In the genomic region with DNA sequence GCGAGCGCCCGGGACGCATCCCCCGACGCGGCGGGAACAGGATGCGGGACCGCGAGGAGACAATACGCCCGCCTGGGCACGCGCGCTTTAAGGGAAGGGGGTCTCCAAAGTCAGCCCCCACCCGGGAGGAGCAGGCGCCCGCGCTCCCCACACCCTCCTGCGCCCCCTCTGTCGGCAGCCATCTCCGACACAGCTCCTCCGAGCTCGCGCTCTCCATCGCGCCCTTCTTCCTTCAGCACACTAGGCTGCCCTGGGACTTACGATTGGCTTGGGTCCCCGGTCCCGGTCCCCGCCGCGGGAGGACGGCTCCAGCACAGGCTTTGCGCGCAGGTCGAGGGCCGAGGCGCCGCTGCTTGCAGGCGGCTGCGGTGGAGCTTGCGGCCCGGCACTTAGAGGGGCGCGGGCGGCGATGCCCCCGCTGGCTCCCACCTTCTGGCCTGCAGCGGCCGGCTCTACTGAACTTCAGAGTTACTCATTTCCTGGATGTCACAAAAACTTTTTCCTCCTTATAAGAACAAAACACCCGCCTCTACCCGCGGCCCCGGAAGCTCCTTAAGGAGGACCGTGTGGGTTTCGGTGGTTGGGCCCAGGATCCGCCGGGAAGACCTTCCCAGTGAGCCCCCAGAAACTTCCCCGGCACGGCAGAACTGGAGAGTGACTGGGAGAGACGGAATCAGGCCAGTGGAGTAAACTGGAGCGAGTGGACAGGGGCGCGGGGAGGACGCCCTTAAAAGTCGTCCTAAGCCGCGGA, we compare ENCODE assay signal across 8 cellular contexts. TPM values are rescaled to one million over a fixed set of nuclear protein-coding genes. Genes with fewer than 3 reads are reported as not detected.
DNase-seq lines count a peak whose midpoint lies in the region; ATAC-seq and TF ChIP-seq lines count a peak whose summit lies in the region.

A gene with protein sequence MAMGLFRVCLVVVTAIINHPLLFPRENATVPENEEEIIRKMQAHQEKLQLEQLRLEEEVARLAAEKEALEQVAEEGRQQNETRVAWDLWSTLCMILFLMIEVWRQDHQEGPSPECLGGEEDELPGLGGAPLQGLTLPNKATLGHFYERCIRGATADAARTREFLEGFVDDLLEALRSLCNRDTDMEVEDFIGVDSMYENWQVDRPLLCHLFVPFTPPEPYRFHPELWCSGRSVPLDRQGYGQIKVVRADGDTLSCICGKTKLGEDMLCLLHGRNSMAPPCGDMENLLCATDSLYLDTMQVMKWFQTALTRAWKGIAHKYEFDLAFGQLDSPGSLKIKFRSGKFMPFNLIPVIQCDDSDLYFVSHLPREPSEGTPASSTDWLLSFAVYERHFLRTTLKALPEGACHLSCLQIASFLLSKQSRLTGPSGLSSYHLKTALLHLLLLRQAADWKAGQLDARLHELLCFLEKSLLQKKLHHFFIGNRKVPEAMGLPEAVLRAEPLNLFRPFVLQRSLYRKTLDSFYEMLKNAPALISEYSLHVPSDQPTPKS (minus strand): TSS at position 481 of the 751 bp plus-strand sequence. CDS start 22,414 bp downstream, outside the sequence.

- ATAC-seq in CD4-positive, alpha-beta T cell (ENCODE audit: poor library complexity), result peak; percentile 71
- ATAC-seq in GM19328 (IDR thresholded peaks at IDR 0.05; ENCODE audit: unreplicated experiment) (peak; percentile 68), HG03460 (IDR thresholded peaks at IDR 0.05; ENCODE audit: unreplicated experiment) (peak; percentile 66), gastroesophageal sphincter (peak; percentile 87), omental fat pad (ENCODE audit: low FRiP score) (peak; percentile 77)

- intact Hi-C loops in CD4-positive, alpha-beta T cell (cut with DNase I, micrococcal nuclease), result loop anchor here (1.0 to 5.0 kb wide), 7 partner anchors 9 to 106 kb away; a partner anchor contains a TSS
- intact Hi-C loops in tibial artery (cut with DNase I; ENCODE audit: low total_unique reads), result loop anchor here (2.0 kb wide), 1 partner anchor 37 kb away; no protein-coding TSS in a partner anchor

- peak; percentile 24 for TF ChIP-seq CTCF in CD4-positive, alpha-beta T cell (IDR thresholded peaks at IDR 0.05)
- TF ChIP-seq CTCF in gastroesophageal sphincter (IDR thresholded peaks at IDR 0.05) (peak in 3 of 4 experiments; percentile 21 to 55 (median 28)), omental fat pad (IDR thresholded peaks at IDR 0.05) (no peak), tibial artery (IDR thresholded peaks at IDR 0.05) (no peak)

- H3K4me1 ChIP-seq in SJCRH30, result peaks cover 7% of the 10 kb centered on the region
- H3K4me1 ChIP-seq in gastroesophageal sphincter, result peaks cover 11 to 55% (median 33%) of the 10 kb centered on the region in 3 donors
- peaks cover 0 to 52% (median 41%) of the 10 kb centered on the region in 4 donors for H3K4me1 ChIP-seq in tibial artery

- H3K4me1 Mint-ChIP-seq in CD4-positive, alpha-beta T cell (ENCODE audit: low read depth), result peaks cover 57% of the 10 kb centered on the region

- no peaks in the 10 kb centered on the region for H3K27me3 Mint-ChIP-seq in CD4-positive, alpha-beta T cell

- no peaks in the 10 kb centered on the region for H3K9me3 Mint-ChIP-seq in CD4-positive, alpha-beta T cell

- H3K27ac Mint-ChIP-seq in CD4-positive, alpha-beta T cell, result peak within 1 kb of the TSS; percentile 88

- POLR2A ChIA-PET in CD4-positive, alpha-beta T cell (lab: Charles Lee), result interaction anchor here (0.9 to 7.2 kb wide), 20 partner anchors 8 to 217 kb away, joined by 3 to 99 read pairs (median 8); a partner anchor contains a TSS

- H3K9me3 ChIP-seq in CD4-positive, alpha-beta T cell (ENCODE audit: control insufficient read depth, low read length), result no peaks in the 10 kb centered on the region
- H3K9me3 ChIP-seq in SJCRH30 (replicated peaks) (no peaks in the 10 kb centered on the region), gastroesophageal sphincter (no peaks in the 10 kb centered on the region), tibial artery (no peaks in the 10 kb centered on the region)

- no peak for TF ChIP-seq EP300 in gastroesophageal sphincter (IDR thresholded peaks at IDR 0.05)

- H3K27ac ChIP-seq in CD4-positive, alpha-beta T cell (ENCODE audit: low read depth, low read length), result peak within 1 kb of the TSS; percentile 92
- H3K27ac ChIP-seq in SJCRH30 (peak within 1 kb of the TSS; percentile 53), gastroesophageal sphincter (peak within 1 kb of the TSS; percentile 97 to 100 (median 99)), tibial artery (peak within 1 kb of the TSS; percentile 92 to 98)

- DNase-seq in CD4-positive, alpha-beta T cell, result peak; percentile 54 to 72 (median 63)
- DNase-seq in SJCRH30 (peak; percentile 67 to 74), omental fat pad (ENCODE audit: low spot score) (peak; percentile 74), tibial artery (peak; percentile 88 to 90)
- peak; percentile 36 to 75 (median 60) for DNase-seq in activated naive CD4-positive, alpha-beta T cell (lab: John Stamatoyannopoulos, UW)

- WGBS in gastroesophageal sphincter (ENCODE audit: low coverage in 1 of 2), 2 donors, result 0% methylated on average over 14 of the region's 70 CpGs; no CpG with 5 or more reads in 1 of the 2 donors

- H3K4me3 Mint-ChIP-seq in CD4-positive, alpha-beta T cell, result peak within 1 kb of the TSS; percentile 96

- TF ChIP-seq POLR2A in gastroesophageal sphincter (IDR thresholded peaks at IDR 0.05), result peak; percentile 93 to 97

- H3K4me3 ChIP-seq in SJCRH30 (peak within 1 kb of the TSS; percentile 87), gastroesophageal sphincter (peak within 1 kb of the TSS; percentile 89 to 95), tibial artery (peak within 1 kb of the TSS; percentile 63 to 86)

- H3K36me3 ChIP-seq in SJCRH30, result no peaks in the 10 kb centered on the region
- H3K36me3 ChIP-seq in gastroesophageal sphincter, result peaks cover 0 to 8% of the 10 kb centered on the region in 2 donors
- no peaks in the 10 kb centered on the region for H3K36me3 ChIP-seq in tibial artery

- H3K36me3 Mint-ChIP-seq in CD4-positive, alpha-beta T cell (ENCODE audit: low read depth), result peaks cover 29% of the 10 kb centered on the region

- no peaks in the 10 kb centered on the region for H3K27me3 ChIP-seq in CD4-positive, alpha-beta T cell (ENCODE audit: control insufficient read depth, insufficient read depth, low read length)
- H3K27me3 ChIP-seq in SJCRH30, result peaks cover 5% of the 10 kb centered on the region; the same call in 1 of the 2 replicates
- no peaks in the 10 kb centered on the region for H3K27me3 ChIP-seq in gastroesophageal sphincter
- no peaks in the 10 kb centered on the region for H3K27me3 ChIP-seq in tibial artery

- CTCF ChIA-PET in CD4-positive, alpha-beta T cell (lab: Charles Lee), result interaction anchor here (0.8 to 6.0 kb wide), 12 partner anchors 9 to 84 kb away, joined by 3 to 37 read pairs (median 5); a partner anchor contains a TSS

RNA-seq across cellular contexts. Expression of the gene that starts here (rescaled TPM):
- 100 to 1,000 TPM; 127 to 133 TPM for total RNA-seq in CD4-positive, alpha-beta T cell
- total RNA-seq in SJCRH30 (2014; rRNA removed; shearing (Covaris generic)), result 4.9 and 5.3 TPM in 2 replicates
- total RNA-seq in gastroesophageal sphincter, result 10 to 100 TPM; 18.1 to 31.5 (median 22.8) TPM
- total RNA-seq in omental fat pad, result 10 to 100 TPM; 23.4 to 66.2 (median 49.9) TPM

Comparison
In these comparisons a context has a peak if more than half of its experiments do, and no peak if none do; other contexts are left out.
1. Peak in every context shown above with its lines: DNase-seq, ATAC-seq, H3K4me3 ChIP-seq and H3K27ac ChIP-seq.
2. CTCF ChIP-seq: peak in CD4-positive, alpha-beta T cell (single experiment) and gastroesophageal sphincter (3 of 4); none in omental fat pad (0 of 3) and tibial artery (0 of 2).